ENCODE assay signal across 8 cellular contexts in genomic region chr1:31762726-31763670, GRCh38. TPM values are rescaled to one million over a fixed set of nuclear protein-coding genes. Genes with fewer than 3 reads are reported as not detected.
A peak's percentile ranks its signal among the peaks of the same experiment; 100 is the strongest.
DNase-seq lines count a peak whose midpoint lies in the region; ATAC-seq, FAIRE-seq and TF ChIP-seq lines count a peak whose summit lies in the region.

No MANE protein-coding gene starts in this region.

- intact Hi-C loops in activated CD4-positive, alpha-beta T cell treated with anti-CD3 and anti-CD28 coated beads for 36 hours (cut with DNase I, micrococcal nuclease) = loop anchor here (1.0 to 10.0 kb wide), 6 partner anchors 9 to 698 kb away; partner anchors contain the start of genes KHDRBS1 (in 1 of the 2), PUM1 (in 1 of the 2) and TMEM39B (in 1 of the 2)

- DNase-seq in GM12892 (ENCODE audit: insufficient read length) (peak; percentile 65), NCI-H345 (lab: John Stamatoyannopoulos, UW) (peak; percentile 87), coronary artery (ENCODE audit: low spot score) (no peak), left lobe of liver (ENCODE audit: low spot score) (no peak)
- DNase-seq in activated CD4-positive, alpha-beta T cell treated with anti-CD3 and anti-CD28 coated beads for 36 hours = peak; percentile 87
- DNase-seq in stimulated activated CD4-positive, alpha-beta T cell treated with anti-CD3 and anti-CD28 coated beads, Interleukin-4, amount 100 ng/mL, for 1 hour = peak; percentile 74

- peak; percentile 65 for ATAC-seq in activated CD4-positive, alpha-beta T cell treated with anti-CD3 and anti-CD28 coated beads for 36 hours
- peak; percentile 58 for ATAC-seq in left lobe of liver
- ATAC-seq in HG03045 (IDR thresholded peaks at IDR 0.05; ENCODE audit: unreplicated experiment) = no peak

- peak overlapping the region; percentile 84 for H3K4me3 ChIP-seq in coronary artery

- TF ChIP-seq CTCF in 22Rv1 (IDR thresholded peaks at IDR 0.05) (peak; percentile 62), coronary artery (IDR thresholded peaks at IDR 0.05) (peak; percentile 52)

- H3K9me3 Mint-ChIP-seq in activated CD4-positive, alpha-beta T cell treated with anti-CD3 and anti-CD28 coated beads for 36 hours (ENCODE audit: low read depth) = no peaks in the 10 kb centered on the region

- CTCF ChIA-PET in activated CD4-positive, alpha-beta T cell treated with anti-CD3 and anti-CD28 coated beads for 36 hours (lab: Charles Lee) = interaction anchor here (0.6 to 3.8 kb wide), 8 partner anchors 12 to 1000 kb away, joined by 3 to 30 read pairs (median 3); partner anchors contain the start of gene PEF1

- peak; percentile 60 for FAIRE-seq in GM12892 (lab: Jason Lieb, UNC)

- no peak for TF ChIP-seq POLR2A in GM12892 (IDR thresholded peaks at IDR 0.05; ENCODE audit: low read depth, low read length)

- H3K27ac ChIP-seq in 22Rv1 (peak overlapping the region; percentile 71), coronary artery (no peak overlapping the region)

- POLR2A ChIA-PET in activated CD4-positive, alpha-beta T cell treated with anti-CD3 and anti-CD28 coated beads for 36 hours (lab: Charles Lee) = interaction anchor here (1.0 kb wide), 1 partner anchor 26 kb away, joined by 6 read pairs; no protein-coding TSS in a partner anchor

- no peaks in the 10 kb centered on the region for H3K36me3 Mint-ChIP-seq in activated CD4-positive, alpha-beta T cell treated with anti-CD3 and anti-CD28 coated beads for 36 hours (ENCODE audit: low read depth)

- H3K4me3 Mint-ChIP-seq in activated CD4-positive, alpha-beta T cell treated with anti-CD3 and anti-CD28 coated beads for 36 hours = peak overlapping the region; percentile 65

- H3K4me1 Mint-ChIP-seq in activated CD4-positive, alpha-beta T cell treated with anti-CD3 and anti-CD28 coated beads for 36 hours = peaks cover 26% of the 10 kb centered on the region

- peaks cover 15% of the 10 kb centered on the region for H3K27me3 Mint-ChIP-seq in activated CD4-positive, alpha-beta T cell treated with anti-CD3 and anti-CD28 coated beads for 36 hours

- H3K27ac Mint-ChIP-seq in activated CD4-positive, alpha-beta T cell treated with anti-CD3 and anti-CD28 coated beads for 36 hours = no peak overlapping the region

RNA-seq across cellular contexts. Expression of gene ADGRB2, which starts 1.1 kb away (rescaled TPM):
- polyA plus RNA-seq in GM12892 (2012; ENCODE audit: missing spikeins) = 0.08 TPM
- 1 to 10 TPM; 1.2 TPM for total RNA-seq in activated CD4-positive, alpha-beta T cell treated with anti-CD3 and anti-CD28 coated beads for 36 hours
- total RNA-seq in left lobe of liver = not detected

RNA-seq across cellular contexts. Expression of gene SPOCD1, which starts 52.8 kb away (rescaled TPM):
- polyA plus RNA-seq in GM12892 (2012; ENCODE audit: missing spikeins) = 0.47 TPM
- under 1 TPM; 0.79 to 0.91 TPM for total RNA-seq in activated CD4-positive, alpha-beta T cell treated with anti-CD3 and anti-CD28 coated beads for 36 hours
- total RNA-seq in left lobe of liver = 0.08 TPM

RNA-seq across cellular contexts. Expression of gene COL16A1, which starts 59.2 kb away (rescaled TPM):
- 0.36 TPM for polyA plus RNA-seq in GM12892 (2012; ENCODE audit: missing spikeins)
- under 1 TPM in 1 of 2 experiments, not detected in 1; 0.09 TPM for total RNA-seq in activated CD4-positive, alpha-beta T cell treated with anti-CD3 and anti-CD28 coated beads for 36 hours
- 1.9 TPM for total RNA-seq in left lobe of liver

Comparison
In these comparisons a context has a peak if more than half of its experiments do, and no peak if none do; other contexts are left out.
1. DNase-seq: peak in GM12892 (single experiment), NCI-H345 (single experiment), activated CD4-positive, alpha-beta T cell treated with anti-CD3 and anti-CD28 coated beads for 36 hours (single experiment) and stimulated activated CD4-positive, alpha-beta T cell treated with anti-CD3 and anti-CD28 coated beads, Interleukin-4, amount 100 ng/mL, for 1 hour (single experiment); none in coronary artery (single experiment) and left lobe of liver (single experiment).